ENCODE assay signal across 21 cellular contexts in the genomic region with DNA sequence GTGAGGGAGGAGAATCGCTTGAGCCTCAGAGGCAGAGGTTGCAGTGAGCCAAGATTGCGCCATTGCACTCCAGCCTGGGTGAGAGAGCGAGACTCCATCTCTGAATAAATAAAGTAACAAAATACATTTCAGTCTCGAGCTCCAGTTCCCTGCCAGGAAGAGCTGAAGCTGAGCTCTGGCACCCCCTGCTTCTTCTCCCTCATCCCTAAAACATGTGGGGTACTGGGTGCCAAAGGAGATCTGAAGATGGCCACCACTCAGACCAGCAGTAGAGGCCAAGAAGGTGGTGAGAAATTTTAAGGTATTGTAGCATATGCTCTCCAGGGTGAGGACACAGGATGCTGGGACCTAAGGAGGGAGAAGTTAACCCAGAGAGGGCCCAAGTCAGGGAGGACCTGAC.
A peak's percentile ranks its signal among the peaks of the same experiment; 100 is the strongest.
DNase-seq lines count a peak whose midpoint lies in the region; ATAC-seq and TF ChIP-seq lines count a peak whose summit lies in the region.
"Had no signal": no experiment of that assay in that cellular context is flagged by ENCODE, and none has a peak within 500 bp of the region (broad histone marks: within the 10 kb centered on the region; RNA-seq: fewer than 3 reads in every experiment).

No MANE protein-coding gene starts in this region.

- H3K79me2 ChIP-seq in SU-DHL-6 (ENCODE audit: insufficient read depth, low read length) = peaks cover 39% of the 10 kb centered on the region

- peaks cover 14% of the 10 kb centered on the region for H3K4me1 ChIP-seq in lower lobe of right lung
- H3K4me1 ChIP-seq: BE2C, testis had no signal

- peaks cover 4% of the 10 kb centered on the region for H3K27me3 Mint-ChIP-seq in activated CD4-positive, alpha-beta T cell treated with anti-CD3 and anti-CD28 coated beads, Interleukin-2, amount 10 ng/mL, durations not matched to agents 7 days and 5 days
- H3K27me3 Mint-ChIP-seq in IgD-negative memory B cell (no peaks in the 10 kb centered on the region), progenitor cell of endocrine pancreas (no peaks in the 10 kb centered on the region)
- peaks cover 3% of the 10 kb centered on the region for H3K27me3 Mint-ChIP-seq in activated CD4-positive, alpha-beta memory T cell treated with anti-CD3 and anti-CD28 coated beads, Interleukin-2, amount 10 ng/mL, durations not matched to agents 7 days and 5 days
- peaks cover 18% of the 10 kb centered on the region for H3K27me3 Mint-ChIP-seq in activated naive CD4-positive, alpha-beta T cell treated with anti-CD3 and anti-CD28 coated beads, Interleukin-2, amount 10 ng/mL, durations not matched to agents 7 days and 5 days

- DNase-seq in activated CD4-positive, alpha-beta T cell treated with anti-CD3 and anti-CD28 coated beads, Interleukin-2, amount 10 ng/mL, durations not matched to agents 7 days and 5 days = no peak
- no peak for DNase-seq in activated CD4-positive, alpha-beta T cell treated with anti-CD3 and anti-CD28 coated beads, Interleukin-2, amount 50 U/mL, for 48 hours
- DNase-seq in progenitor cell of endocrine pancreas (ENCODE audit: low spot score, unreplicated experiment) = no peak
- no peak for DNase-seq in activated CD4-positive, alpha-beta memory T cell treated with anti-CD3 and anti-CD28 coated beads, Interleukin-2, amount 10 ng/mL, durations not matched to agents 7 days and 5 days
- DNase-seq in lower lobe of right lung = no peak
- DNase-seq in activated naive CD4-positive, alpha-beta T cell treated with anti-CD3 and anti-CD28 coated beads, Interleukin-2, amount 10 ng/mL, durations not matched to agents 7 days and 5 days = no peak
- DNase-seq: activated gamma-delta T cell; BE2C; body of pancreas; cerebellar nuclear complex; NCI-H1694; NCI-H526; nucleus accumbens; small intestine; stimulated activated CD4-positive, alpha-beta T cell treated with anti-CD3 and anti-CD28 coated beads, Interleukin-2, amount 100 ng/mL, for 24 hours; testis; WERI-Rb-1 had no signal

- H2AFZ ChIP-seq in SU-DHL-6 (ENCODE audit: low read depth, low read length, severe bottlenecking) = no peak overlapping the region

- peak overlapping the region; percentile 88 for H3K4me2 ChIP-seq in SU-DHL-6 (ENCODE audit: low read depth, low read length, poor library complexity, severe bottlenecking)

- H3K27ac Mint-ChIP-seq in activated CD4-positive, alpha-beta T cell treated with anti-CD3 and anti-CD28 coated beads, Interleukin-2, amount 10 ng/mL, durations not matched to agents 7 days and 5 days = peak overlapping the region; percentile 38
- H3K27ac Mint-ChIP-seq in IgD-negative memory B cell (peak overlapping the region; percentile 97 to 99 (median 99)), progenitor cell of endocrine pancreas (peak overlapping the region; percentile 61)
- H3K27ac Mint-ChIP-seq in activated CD4-positive, alpha-beta memory T cell treated with anti-CD3 and anti-CD28 coated beads, Interleukin-2, amount 10 ng/mL, durations not matched to agents 7 days and 5 days = no peak overlapping the region
- no peak overlapping the region for H3K27ac Mint-ChIP-seq in activated naive CD4-positive, alpha-beta T cell treated with anti-CD3 and anti-CD28 coated beads, Interleukin-2, amount 10 ng/mL, durations not matched to agents 7 days and 5 days
- H3K27ac Mint-ChIP-seq: T-helper 2 cell treated with Interferon-gamma antibody and Interleukin-4, amounts not matched to agents 5 μg/mL and 100 μg/mL, for 36 hours had no signal

- CTCF ChIA-PET in activated CD4-positive, alpha-beta T cell treated with anti-CD3 and anti-CD28 coated beads, Interleukin-2, amount 10 ng/mL, durations not matched to agents 7 days and 5 days (lab: Charles Lee) = interaction anchor here (0.5 to 0.6 kb wide), 2 partner anchors 756 to 817 kb away, joined by 3 to 4 read pairs; no protein-coding TSS in a partner anchor
- CTCF ChIA-PET in activated CD4-positive, alpha-beta memory T cell treated with anti-CD3 and anti-CD28 coated beads, Interleukin-2, amount 10 ng/mL, durations not matched to agents 7 days and 5 days (lab: Charles Lee) = interaction anchor here (1.1 kb wide), 1 partner anchor 155 kb away, joined by 3 read pairs; no protein-coding TSS in a partner anchor
- CTCF ChIA-PET in activated naive CD4-positive, alpha-beta T cell treated with anti-CD3 and anti-CD28 coated beads, Interleukin-2, amount 10 ng/mL, durations not matched to agents 7 days and 5 days (lab: Charles Lee) = interaction anchor here (1.7 kb wide), 1 partner anchor 811 kb away, joined by 5 read pairs; no protein-coding TSS in a partner anchor

- H3K9me2 ChIP-seq in SU-DHL-6 (replicated peaks; ENCODE audit: insufficient read depth, low read length) = no peaks in the 10 kb centered on the region

- H3K4me3 Mint-ChIP-seq in activated CD4-positive, alpha-beta T cell treated with anti-CD3 and anti-CD28 coated beads, Interleukin-2, amount 10 ng/mL, durations not matched to agents 7 days and 5 days = no peak overlapping the region
- H3K4me3 Mint-ChIP-seq in IgD-negative memory B cell (peak overlapping the region; percentile 90 to 100 (median 98)), progenitor cell of endocrine pancreas (ENCODE audit: low read depth) (no peak overlapping the region)
- H3K4me3 Mint-ChIP-seq in activated CD4-positive, alpha-beta memory T cell treated with anti-CD3 and anti-CD28 coated beads, Interleukin-2, amount 10 ng/mL, durations not matched to agents 7 days and 5 days = no peak overlapping the region
- no peak overlapping the region for H3K4me3 Mint-ChIP-seq in activated naive CD4-positive, alpha-beta T cell treated with anti-CD3 and anti-CD28 coated beads, Interleukin-2, amount 10 ng/mL, durations not matched to agents 7 days and 5 days
- H3K4me3 Mint-ChIP-seq: T-helper 2 cell treated with Interferon-gamma antibody and Interleukin-4, amounts not matched to agents 5 μg/mL and 100 μg/mL, for 36 hours had no signal

- H3K9ac ChIP-seq in SU-DHL-6 (ENCODE audit: low read length) = peak overlapping the region; percentile 73

- H3F3A ChIP-seq in SU-DHL-6 (ENCODE audit: insufficient read depth) = 0 out of 2 replicates have a peak, but pooled peaks cover 5% of the 10 kb centered on the region

- no peaks in the 10 kb centered on the region for H3K36me3 Mint-ChIP-seq in activated CD4-positive, alpha-beta T cell treated with anti-CD3 and anti-CD28 coated beads, Interleukin-2, amount 10 ng/mL, durations not matched to agents 7 days and 5 days (ENCODE audit: low read depth)
- H3K36me3 Mint-ChIP-seq in IgD-negative memory B cell (peaks cover 12% of the 10 kb centered on the region), progenitor cell of endocrine pancreas (ENCODE audit: insufficient read depth) (no peaks in the 10 kb centered on the region)
- no peaks in the 10 kb centered on the region for H3K36me3 Mint-ChIP-seq in activated CD4-positive, alpha-beta memory T cell treated with anti-CD3 and anti-CD28 coated beads, Interleukin-2, amount 10 ng/mL, durations not matched to agents 7 days and 5 days (ENCODE audit: low read depth)
- no peaks in the 10 kb centered on the region for H3K36me3 Mint-ChIP-seq in activated naive CD4-positive, alpha-beta T cell treated with anti-CD3 and anti-CD28 coated beads, Interleukin-2, amount 10 ng/mL, durations not matched to agents 7 days and 5 days

- no peak for ATAC-seq in lower lobe of right lung
- ATAC-seq: body of pancreas had no signal

- H3K9me3 Mint-ChIP-seq in activated CD4-positive, alpha-beta T cell treated with anti-CD3 and anti-CD28 coated beads, Interleukin-2, amount 10 ng/mL, durations not matched to agents 7 days and 5 days = no peaks in the 10 kb centered on the region
- H3K9me3 Mint-ChIP-seq in IgD-negative memory B cell (no peaks in the 10 kb centered on the region), progenitor cell of endocrine pancreas (ENCODE audit: low read depth) (no peaks in the 10 kb centered on the region)
- no peaks in the 10 kb centered on the region for H3K9me3 Mint-ChIP-seq in activated CD4-positive, alpha-beta memory T cell treated with anti-CD3 and anti-CD28 coated beads, Interleukin-2, amount 10 ng/mL, durations not matched to agents 7 days and 5 days
- no peaks in the 10 kb centered on the region for H3K9me3 Mint-ChIP-seq in activated naive CD4-positive, alpha-beta T cell treated with anti-CD3 and anti-CD28 coated beads, Interleukin-2, amount 10 ng/mL, durations not matched to agents 7 days and 5 days
- H3K9me3 Mint-ChIP-seq: T-helper 2 cell treated with Interferon-gamma antibody and Interleukin-4, amounts not matched to agents 5 μg/mL and 100 μg/mL, for 36 hours had no signal

- H3K36me3 ChIP-seq in SU-DHL-6 (ENCODE audit: low read length) (no peaks in the 10 kb centered on the region), lower lobe of right lung (no peaks in the 10 kb centered on the region)
- H3K36me3 ChIP-seq: BE2C, WERI-Rb-1 had no signal

- H4K20me1 ChIP-seq in SU-DHL-6 (ENCODE audit: low read depth, low read length) = no peaks in the 10 kb centered on the region

- H3K9me3 ChIP-seq in SU-DHL-6 (ENCODE audit: insufficient read depth, low read length) (no peaks in the 10 kb centered on the region), lower lobe of right lung (no peaks in the 10 kb centered on the region)
- H3K9me3 ChIP-seq: BE2C, body of pancreas, testis had no signal

- H3K4me3 ChIP-seq in SU-DHL-6 (ENCODE audit: insufficient read depth, low read length, poor library complexity, severe bottlenecking) = peak overlapping the region; percentile 85
- no peak overlapping the region for H3K4me3 ChIP-seq in lower lobe of right lung
- H3K4me3 ChIP-seq: body of pancreas, lung, testis had no signal

- peaks cover 9% of the 10 kb centered on the region for H3K4me1 Mint-ChIP-seq in activated CD4-positive, alpha-beta T cell treated with anti-CD3 and anti-CD28 coated beads, Interleukin-2, amount 10 ng/mL, durations not matched to agents 7 days and 5 days
- peaks cover 47 to 52% (median 50%) of the 10 kb centered on the region in 3 donors for H3K4me1 Mint-ChIP-seq in IgD-negative memory B cell
- peaks cover 22% of the 10 kb centered on the region for H3K4me1 Mint-ChIP-seq in progenitor cell of endocrine pancreas (ENCODE audit: low read depth)
- H3K4me1 Mint-ChIP-seq in activated CD4-positive, alpha-beta memory T cell treated with anti-CD3 and anti-CD28 coated beads, Interleukin-2, amount 10 ng/mL, durations not matched to agents 7 days and 5 days = peaks cover 7% of the 10 kb centered on the region
- peaks cover 4% of the 10 kb centered on the region for H3K4me1 Mint-ChIP-seq in activated naive CD4-positive, alpha-beta T cell treated with anti-CD3 and anti-CD28 coated beads, Interleukin-2, amount 10 ng/mL, durations not matched to agents 7 days and 5 days

- peak overlapping the region; percentile 85 for H3K27ac ChIP-seq in SU-DHL-6 (ENCODE audit: low read depth, low read length)
- H3K27ac ChIP-seq in lower lobe of right lung = no peak overlapping the region
- H3K27ac ChIP-seq: body of pancreas, testis, WERI-Rb-1 had no signal

- POLR2A ChIA-PET in activated CD4-positive, alpha-beta T cell treated with anti-CD3 and anti-CD28 coated beads, Interleukin-2, amount 10 ng/mL, durations not matched to agents 7 days and 5 days (lab: Charles Lee) = no interaction called here
- POLR2A ChIA-PET in activated CD4-positive, alpha-beta memory T cell treated with anti-CD3 and anti-CD28 coated beads, Interleukin-2, amount 10 ng/mL, durations not matched to agents 7 days and 5 days (lab: Charles Lee) = no interaction called here

- intact Hi-C loops in lower lobe of right lung (cut with DNase I) = no loop called here

- TF ChIP-seq CTCF in SU-DHL-6 (IDR thresholded peaks at IDR 0.05; ENCODE audit: insufficient read depth, low read length, poor library complexity, severe bottlenecking) = no peak
- TF ChIP-seq CTCF in progenitor cell of endocrine pancreas (IDR thresholded peaks at IDR 0.05; ENCODE audit: unreplicated experiment) = no peak
- no peak for TF ChIP-seq CTCF in lower lobe of right lung (IDR thresholded peaks at IDR 0.05)

- no peaks in the 10 kb centered on the region for H3K27me3 ChIP-seq in SU-DHL-6 (ENCODE audit: low read length)
- no peaks in the 10 kb centered on the region for H3K27me3 ChIP-seq in lower lobe of right lung (ENCODE audit: low read depth)
- H3K27me3 ChIP-seq: BE2C, body of pancreas, testis had no signal

Comparison
In these comparisons a context has a peak if more than half of its experiments do, and no peak if none do; other contexts are left out.
1. H3K27ac Mint-ChIP-seq: peak in activated CD4-positive, alpha-beta T cell treated with anti-CD3 and anti-CD28 coated beads, Interleukin-2, amount 10 ng/mL, durations not matched to agents 7 days and 5 days (single experiment), IgD-negative memory B cell (3 of 3) and progenitor cell of endocrine pancreas (single experiment); none in activated CD4-positive, alpha-beta memory T cell treated with anti-CD3 and anti-CD28 coated beads, Interleukin-2, amount 10 ng/mL, durations not matched to agents 7 days and 5 days (single experiment) and activated naive CD4-positive, alpha-beta T cell treated with anti-CD3 and anti-CD28 coated beads, Interleukin-2, amount 10 ng/mL, durations not matched to agents 7 days and 5 days (single experiment).
2. H3K4me3 Mint-ChIP-seq: peak in IgD-negative memory B cell (4 of 4); none in activated CD4-positive, alpha-beta T cell treated with anti-CD3 and anti-CD28 coated beads, Interleukin-2, amount 10 ng/mL, durations not matched to agents 7 days and 5 days (single experiment), progenitor cell of endocrine pancreas (single experiment), activated CD4-positive, alpha-beta memory T cell treated with anti-CD3 and anti-CD28 coated beads, Interleukin-2, amount 10 ng/mL, durations not matched to agents 7 days and 5 days (single experiment) and activated naive CD4-positive, alpha-beta T cell treated with anti-CD3 and anti-CD28 coated beads, Interleukin-2, amount 10 ng/mL, durations not matched to agents 7 days and 5 days (single experiment).